12 cellular contexts compared by ENCODE assay signal in genomic region chr12:132866251-132866828, GRCh38. TPM values are rescaled to one million over a fixed set of nuclear protein-coding genes. Genes with fewer than 3 reads are reported as not detected.
DNase-seq lines count a peak whose midpoint lies in the region; ATAC-seq, FAIRE-seq and TF ChIP-seq lines count a peak whose summit lies in the region.
"Had no signal": no experiment of that assay in that cellular context is flagged by ENCODE, and none has a peak within 500 bp of the region (broad histone marks: within the 10 kb centered on the region; RNA-seq: fewer than 3 reads in every experiment).

No MANE protein-coding gene starts in this region.

- H4K91ac ChIP-seq in H1 (replicated peaks; ENCODE audit: insufficient read length, low read length), result no peak overlapping the region

- H3K79me2 ChIP-seq in H1 (ENCODE audit: control insufficient read depth in 1 of 2, insufficient read depth in 2 of 2, low read length in 2 of 2), result peaks cover 0 to 3% of the 10 kb centered on the region in 2 experiments; a peak in 2 of 4 replicates

- H2BK120ac ChIP-seq in H1 (replicated peaks; ENCODE audit: low read depth, low read length), result no peak overlapping the region

- no peak overlapping the region for H2BK15ac ChIP-seq in H1 (ENCODE audit: low read length)

- H3K36me3 Mint-ChIP-seq in CD8-positive, alpha-beta T cell, result peaks cover 55% of the 10 kb centered on the region
- H3K36me3 Mint-ChIP-seq in naive thymus-derived CD8-positive, alpha-beta T cell, result peaks cover 0 to 62% (median 14%) of the 10 kb centered on the region in 3 donors

- POLR2A ChIA-PET in CD8-positive, alpha-beta T cell (lab: Charles Lee), result interaction anchor here (1.0 to 1.2 kb wide), 2 partner anchors 18 to 27 kb away, joined by 3 to 4 read pairs; no protein-coding TSS in a partner anchor
- POLR2A ChIA-PET in H1 (lab: Charles Lee; ENCODE audit: partially characterized antibody), result no interaction called here
- POLR2A ChIA-PET in naive thymus-derived CD8-positive, alpha-beta T cell (lab: Charles Lee), result interaction anchor here (0.6 to 2.5 kb wide), 6 partner anchors 19 to 43 kb away, joined by 3 to 20 read pairs (median 8); partner anchors contain the start of genes CHFR and GOLGA3

- TF ChIP-seq RAD21 in H1 (IDR thresholded peaks at IDR 0.05 in 1 of 2, conservative IDR thresholded peaks at IDR 0.05 in 1 of 2; ENCODE audit: low read depth in 2 of 2, low read length in 2 of 2), result no peak

- peaks cover 0 to 9% of the 10 kb centered on the region in 2 experiments for H4K20me1 ChIP-seq in H1 (replicated peaks in 1 of 2; ENCODE audit: control insufficient read depth in 1 of 2, insufficient read depth in 2 of 2, low read length in 2 of 2)

- no peaks in the 10 kb centered on the region for H3K79me1 ChIP-seq in H1 (ENCODE audit: low read depth, low read length)

- no peak overlapping the region for H4K8ac ChIP-seq in H1 (ENCODE audit: extremely low read depth, insufficient read depth, low read length)

- no peaks in the 10 kb centered on the region for H3K27me3 ChIP-seq in CD8-positive, alpha-beta T cell (ENCODE audit: insufficient read depth, low read length)
- H3K27me3 ChIP-seq in H1 (replicated peaks in 1 of 4; ENCODE audit: control insufficient read depth in 3 of 4, extremely low read depth in 1 of 4, insufficient read depth in 3 of 4, low read length in 3 of 4), result no peaks in the 10 kb centered on the region

- CTCF ChIA-PET in CD8-positive, alpha-beta T cell (lab: Charles Lee), result no interaction called here
- CTCF ChIA-PET in H1 (lab: Charles Lee; ENCODE audit: partially characterized antibody), result interaction anchor here (1.3 kb wide), 1 partner anchor 32 kb away, joined by 3 read pairs; no protein-coding TSS in a partner anchor

- no peak overlapping the region for H3K23ac ChIP-seq in H1 (ENCODE audit: insufficient read length)

- no peak for TF ChIP-seq EP300 in H1 (IDR thresholded peaks at IDR 0.05; ENCODE audit: borderline replicate concordance in 1 of 2, low read depth in 2 of 2, low read length in 2 of 2)

- H3K4me1 ChIP-seq in CD8-positive, alpha-beta T cell (ENCODE audit: insufficient read depth, low read length), result peaks cover 24% of the 10 kb centered on the region
- H3K4me1 ChIP-seq in H1 (replicated peaks in 1 of 4; ENCODE audit: control insufficient read depth in 3 of 4, insufficient read depth in 4 of 4, low read length in 3 of 4), result no peaks in the 10 kb centered on the region

- H2AFZ ChIP-seq in H1 (ENCODE audit: low read length), result no peak overlapping the region

- no peak for DNase-seq in CD8-positive, alpha-beta T cell
- DNase-seq in H1 (ENCODE audit: low read depth in 1 of 2, low spot score in 2 of 2), result no peak
- DNase-seq in naive thymus-derived CD8-positive, alpha-beta T cell, result no peak
- no peak for DNase-seq in ACHN
- DNase-seq in stimulated activated CD8-positive, alpha-beta memory T cell treated with anti-CD3 and anti-CD28 coated beads, Interleukin-4, amount 100 ng/mL, for 48 hours, result no peak
- DNase-seq: activated CD8-positive, alpha-beta memory T cell treated with anti-CD3 and anti-CD28 coated beads for 24 hours; GDM1; NCI-H226; SK-N-SH had no signal

- intact Hi-C loops in CD8-positive, alpha-beta T cell (cut with DNase I, micrococcal nuclease), result loop anchor here (2.0 to 10.0 kb wide), 4 partner anchors 20 to 1152 kb away; partner anchors contain the start of genes CHFR (in 1 of the 2), GOLGA3 (in 1 of the 2) and SFSWAP (in 1 of the 2)

- TF ChIP-seq POLR2A in H1 (IDR thresholded peaks at IDR 0.05; ENCODE audit: control extremely low read depth in 1 of 2, low read depth in 2 of 2, low read length in 2 of 2), result no peak

- H2BK20ac ChIP-seq in H1 (ENCODE audit: low read length), result no peak overlapping the region

- H2AK5ac ChIP-seq in H1 (ENCODE audit: low read depth, low read length), result no peak overlapping the region

- H3K27ac ChIP-seq in CD8-positive, alpha-beta T cell (ENCODE audit: low read depth, low read length), result no peak overlapping the region
- H3K27ac ChIP-seq in KOPT-K1 (ENCODE audit: low read depth, low read length, poor library complexity, severe bottlenecking) (peak overlapping the region; percentile 99), H1 (ENCODE audit: low read depth, low read length) (no peak overlapping the region)

- no peak overlapping the region for H3K4me3 ChIP-seq in CD8-positive, alpha-beta T cell (ENCODE audit: low read depth, low read length)
- H3K4me3 ChIP-seq in H1 (ENCODE audit: extremely low read depth in 1 of 4, insufficient read depth in 2 of 4, low read depth in 3 of 4, low read length in 4 of 4), result no peak overlapping the region

- H3K56ac ChIP-seq in H1 (replicated peaks; ENCODE audit: insufficient read length, low read depth, low read length), result no peak overlapping the region

- ATAC-seq in CD8-positive, alpha-beta T cell, result no peak
- no peak for ATAC-seq in naive thymus-derived CD8-positive, alpha-beta T cell
- ATAC-seq in HG03280 (IDR thresholded peaks at IDR 0.05; ENCODE audit: unreplicated experiment) (no peak), GM21367 (IDR thresholded peaks at IDR 0.05; ENCODE audit: unreplicated experiment) (no peak)

- H3K4me3 Mint-ChIP-seq in CD8-positive, alpha-beta T cell, result no peak overlapping the region
- peak overlapping the region in 7 of 10 donors; percentile 20 to 77 (median 70) for H3K4me3 Mint-ChIP-seq in naive thymus-derived CD8-positive, alpha-beta T cell

- peak; percentile 84 for FAIRE-seq in H1 (lab: Jason Lieb, UNC)

- H3K4me2 ChIP-seq in H1 (ENCODE audit: insufficient read depth in 1 of 2, low read depth in 2 of 2, low read length in 2 of 2), result no peak overlapping the region
- H3K4me2 ChIP-seq: SK-N-SH had no signal

- no peaks in the 10 kb centered on the region; the same call in 1 of the 2 replicates for H3K23me2 ChIP-seq in H1 (ENCODE audit: low read depth, low read length)

- H3K14ac ChIP-seq in H1 (ENCODE audit: insufficient read length), result no peak overlapping the region

- H3K9ac ChIP-seq in H1 (replicated peaks in 1 of 4; ENCODE audit: extremely low read depth in 1 of 4, low read depth in 3 of 4, low read length in 3 of 4), result no peak overlapping the region
- H3K9ac ChIP-seq: SK-N-SH had no signal

- peak overlapping the region; percentile 86 for H3K27ac Mint-ChIP-seq in CD8-positive, alpha-beta T cell
- H3K27ac Mint-ChIP-seq in naive thymus-derived CD8-positive, alpha-beta T cell, result peak overlapping the region; percentile 65 to 98 (median 94)

- no peak for TF ChIP-seq CTCF in CD8-positive, alpha-beta T cell (IDR thresholded peaks at IDR 0.05)
- TF ChIP-seq CTCF in H1 (IDR thresholded peaks at IDR 0.05; ENCODE audit: control extremely low read depth in 1 of 3, insufficient read depth in 1 of 3, low read depth in 1 of 3, low read length in 3 of 3), result no peak

- H4K5ac ChIP-seq in H1 (ENCODE audit: insufficient read length, low read depth, low read length), result no peak overlapping the region

- H3K9me3 Mint-ChIP-seq in CD8-positive, alpha-beta T cell, result no peaks in the 10 kb centered on the region
- no peaks in the 10 kb centered on the region for H3K9me3 Mint-ChIP-seq in naive thymus-derived CD8-positive, alpha-beta T cell

- H3K9me3 ChIP-seq in CD8-positive, alpha-beta T cell (ENCODE audit: low read length), result no peaks in the 10 kb centered on the region
- no peaks in the 10 kb centered on the region for H3K9me3 ChIP-seq in KOPT-K1 (ENCODE audit: insufficient read depth, low read length, poor library complexity, severe bottlenecking)
- H3K9me3 ChIP-seq in H1 (ENCODE audit: insufficient read depth in 2 of 2, low read depth in 1 of 2, low read length in 1 of 2), result no peaks in the 10 kb centered on the region
- H3K9me3 ChIP-seq: SK-N-SH had no signal

- no peak overlapping the region for H3K4ac ChIP-seq in H1 (replicated peaks; ENCODE audit: insufficient read length, low read depth, low read length)

- in situ Hi-C loops in ACHN (cut with HindIII; ENCODE audit: low pct_ligation_motif_present, low pct_unique_long_range_greater_than_20kb, low sequenced_read_pairs), result no loop called here

- peak overlapping the region; percentile 80; the same call in 1 of the 2 replicates for H2BK5ac ChIP-seq in H1 (ENCODE audit: low read depth, low read length)

- no peak overlapping the region for H3K18ac ChIP-seq in H1 (ENCODE audit: extremely low read depth, low read length)

- peaks cover 26% of the 10 kb centered on the region for H3K4me1 Mint-ChIP-seq in CD8-positive, alpha-beta T cell (ENCODE audit: low read depth)
- H3K4me1 Mint-ChIP-seq in naive thymus-derived CD8-positive, alpha-beta T cell, result peaks cover 12 to 39% (median 19%) of the 10 kb centered on the region in 4 donors

- H3K27me3 Mint-ChIP-seq in CD8-positive, alpha-beta T cell (ENCODE audit: low read depth), result no peaks in the 10 kb centered on the region
- H3K27me3 Mint-ChIP-seq in naive thymus-derived CD8-positive, alpha-beta T cell, result no peaks in the 10 kb centered on the region

- peaks cover 11% of the 10 kb centered on the region for H3K36me3 ChIP-seq in CD8-positive, alpha-beta T cell (ENCODE audit: insufficient read depth, low read length)
- H3K36me3 ChIP-seq in KOPT-K1 (ENCODE audit: insufficient read depth, low read length) (peaks cover 78% of the 10 kb centered on the region), H1 (ENCODE audit: control insufficient read depth in 2 of 4, insufficient read depth in 4 of 4, low read length in 3 of 4) (peaks cover 7 to 40% (median 18%) of the 10 kb centered on the region in 4 experiments; a peak in 6 of 8 replicates)

- 98% methylated on average over 14 of the region's 14 CpGs; no CpG with 5 or more reads in 1 of the 2 experiments for WGBS in H1 (ENCODE audit: extremely low coverage in 1 of 2, insufficient coverage in 1 of 2, insufficient read length in 1 of 2, insufficient replicate concordance in 2 of 2, low coverage in 1 of 2, low lambda C conversion rate in 2 of 2, missing lambda C conversion rate in 1 of 2), 2 experiments

- peak overlapping the region; percentile 75 for H2BK12ac ChIP-seq in H1 (ENCODE audit: low read depth, low read length)

RNA-seq across cellular contexts. Expression of gene CHFR, which starts 21.1 kb away (rescaled TPM):
- 10 to 100 TPM; 70.6 to 81.1 TPM for total RNA-seq in CD8-positive, alpha-beta T cell
- 44.6 and 45.2 TPM in 2 replicates for total RNA-seq in H1 (2021; fragmentation: NEBNext Ultra II Directional; extraction: Animal tissue kit (Norgen Biotek cat#: 25700))
- polyA plus RNA-seq in H1 (2011; rRNA removed), result 31.4 and 58.8 TPM in 2 replicates
- polyA plus RNA-seq in H1 (2011; cell fraction: cytosol; rRNA removed), result 46.5 TPM
- polyA plus RNA-seq in H1 (2011; cell fraction: nucleus; rRNA removed), result 107 TPM
- 34.1 to 36.9 TPM (median 35.8 TPM) in 4 replicates for polyA plus RNA-seq in H1 (2012, experiment 1 of 2)
- polyA plus RNA-seq in H1 (2012, experiment 2 of 2), result 34.9 TPM
- polyA plus RNA-seq in H1 (2013, experiment 1 of 2), result 26.8 TPM
- polyA plus RNA-seq in H1 (2013, experiment 2 of 2), result 25.1 TPM
- polyA minus RNA-seq in H1 (2011; rRNA and poly(A)+ RNA removed), result 82.5 and 105 TPM in 2 replicates
- 37.5 TPM for polyA minus RNA-seq in H1 (2011; cell fraction: cytosol; rRNA and poly(A)+ RNA removed)
- polyA minus RNA-seq in H1 (2011; cell fraction: nucleus; rRNA and poly(A)+ RNA removed), result 38.0 TPM
- 10 to 100 TPM; 93.5 to 96.9 TPM for total RNA-seq in naive thymus-derived CD8-positive, alpha-beta T cell
- polyA plus RNA-seq in naive thymus-derived CD8-positive, alpha-beta T cell, result 10 to 100 TPM; 25.1 to 37.4 (median 27.6) TPM

RNA-seq across cellular contexts. Expression of gene GOLGA3, which starts 37.7 kb away (rescaled TPM):
- total RNA-seq in CD8-positive, alpha-beta T cell, result 10 to 100 TPM; 31.7 to 33.8 TPM
- total RNA-seq in H1 (2021; fragmentation: NEBNext Ultra II Directional; extraction: Animal tissue kit (Norgen Biotek cat#: 25700)), result 33.1 and 33.4 TPM in 2 replicates
- 6.4 and 8.4 TPM in 2 replicates for polyA plus RNA-seq in H1 (2011; rRNA removed)
- polyA plus RNA-seq in H1 (2011; cell fraction: cytosol; rRNA removed), result 11.0 TPM
- 16.8 TPM for polyA plus RNA-seq in H1 (2011; cell fraction: nucleus; rRNA removed)
- polyA plus RNA-seq in H1 (2012, experiment 1 of 2), result 11.9 to 16.4 TPM (median 13.1 TPM) in 4 replicates
- polyA plus RNA-seq in H1 (2012, experiment 2 of 2), result 2.6 TPM
- 8.2 TPM for polyA plus RNA-seq in H1 (2013, experiment 1 of 2)
- polyA plus RNA-seq in H1 (2013, experiment 2 of 2), result 8.1 TPM
- polyA minus RNA-seq in H1 (2011; rRNA and poly(A)+ RNA removed), result 21.1 and 21.8 TPM in 2 replicates
- 21.1 TPM for polyA minus RNA-seq in H1 (2011; cell fraction: cytosol; rRNA and poly(A)+ RNA removed)
- 28.4 TPM for polyA minus RNA-seq in H1 (2011; cell fraction: nucleus; rRNA and poly(A)+ RNA removed)
- total RNA-seq in naive thymus-derived CD8-positive, alpha-beta T cell, result 10 to 100 TPM; 77.9 to 82.1 TPM
- 10 to 100 TPM in 2 of 3 donors, 1 to 10 TPM in 1; 2.7 to 18.1 (median 12.2) TPM for polyA plus RNA-seq in naive thymus-derived CD8-positive, alpha-beta T cell
